In the genomic region with DNA sequence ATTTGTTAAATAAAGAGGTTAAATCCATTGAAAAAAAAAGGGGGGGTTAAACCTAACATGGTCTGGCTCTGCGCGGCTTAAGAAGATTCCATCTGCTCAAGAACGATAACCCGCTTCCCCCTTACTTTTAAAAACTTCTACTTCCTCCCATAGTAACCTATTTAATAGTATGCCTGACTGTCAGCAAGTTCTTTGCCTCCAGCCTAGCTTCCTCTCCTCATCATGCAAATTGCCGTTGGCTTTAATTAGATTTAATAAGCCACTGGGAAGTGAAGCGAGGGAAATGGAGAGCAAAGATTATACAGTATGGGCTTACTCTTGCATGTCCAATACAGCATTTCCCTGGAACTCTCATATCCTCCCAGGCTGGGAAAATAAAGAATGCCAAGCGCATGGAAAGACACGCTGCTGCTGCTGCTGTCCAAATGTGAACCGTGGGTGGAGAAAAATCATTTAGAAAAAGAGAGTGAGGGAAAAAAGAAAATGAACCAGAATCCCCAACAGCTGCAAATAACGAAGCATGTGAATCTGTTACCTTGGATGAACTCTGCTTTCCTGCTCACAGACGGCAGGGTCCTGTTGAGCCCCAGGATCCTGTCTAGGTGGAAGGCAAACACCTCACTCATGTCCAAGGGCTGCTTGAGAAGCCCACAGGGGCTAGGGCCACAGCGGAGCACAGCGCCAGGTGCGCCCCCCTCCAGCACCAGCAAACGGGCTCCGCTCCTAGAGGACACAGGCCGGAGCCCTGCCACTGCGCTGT, we compare ENCODE assay signal across 9 cellular contexts. TPM values are rescaled to one million over a fixed set of nuclear protein-coding genes. Genes with fewer than 3 reads are reported as not detected.
DNase-seq lines count a peak whose midpoint lies in the region; ATAC-seq and TF ChIP-seq lines count a peak whose summit lies in the region.
"Had no signal": no experiment of that assay in that cellular context is flagged by ENCODE, and none has a peak within 500 bp of the region (broad histone marks: within the 10 kb centered on the region; RNA-seq: fewer than 3 reads in every experiment).

No MANE protein-coding gene starts in this region.

- BruUV-seq in PC-3 (replicated peaks; lab: Mats Ljungman, UMichigan) = no TSS peak

- no peaks in the 10 kb centered on the region for H4K20me1 ChIP-seq in PC-3 (ENCODE audit: low read length)

- no peak overlapping the region for H3K9ac ChIP-seq in PC-3 (ENCODE audit: low read length)

- no peaks in the 10 kb centered on the region for H3K79me2 ChIP-seq in PC-3 (ENCODE audit: low read length)

- TF ChIP-seq CTCF in PC-3 (conservative IDR thresholded peaks at IDR 0.05; ENCODE audit: low read depth, low read length) (no peak), fibroblast of the aortic adventitia (IDR thresholded peaks at IDR 0.05; ENCODE audit: insufficient read depth, low read length) (no peak), retinal pigment epithelial cell (conservative IDR thresholded peaks at IDR 0.05; ENCODE audit: low read depth, low read length) (no peak)

- no peaks in the 10 kb centered on the region for H3K27me3 ChIP-seq in PC-3 (ENCODE audit: low read length)
- H3K27me3 ChIP-seq: cardiac muscle cell had no signal

- intact Hi-C loops in PC-3 (cut with micrococcal nuclease) (loop anchor here (10.0 kb wide), 1 partner anchor 955 kb away; no protein-coding TSS in a partner anchor), posterior vena cava (cut with DNase I) (loop anchor here in 1 of 2 donors (5.0 kb wide), 1 partner anchor 178 kb away; no protein-coding TSS in a partner anchor)

- DNase-seq in GM03348 (ENCODE audit: low spot score) = peak; percentile 29
- DNase-seq in PC-3 = no peak
- peak; percentile 75 for DNase-seq in fibroblast of the aortic adventitia (ENCODE audit: low read depth)
- no peak for DNase-seq in retinal pigment epithelial cell (ENCODE audit: low read depth)
- DNase-seq in posterior vena cava (ENCODE audit: low spot score) = no peak
- no peak for DNase-seq in dedifferentiated amniotic fluid mesenchymal stem cell (ENCODE audit: extremely low spot score)

- POLR2A ChIA-PET in PC-3 (lab: Charles Lee; ENCODE audit: unreplicated experiment) = no interaction called here

- H3K4me2 ChIP-seq in PC-3 (ENCODE audit: low read length) = peak overlapping the region; percentile 87

- H3K4me3 ChIP-seq in PC-3 (ENCODE audit: low read length) = peak overlapping the region; percentile 66
- peak overlapping the region; percentile 73 for H3K4me3 ChIP-seq in fibroblast of the aortic adventitia (ENCODE audit: low read depth, low read length)
- H3K4me3 ChIP-seq in retinal pigment epithelial cell (ENCODE audit: low read length) = peak overlapping the region; percentile 30
- H3K4me3 ChIP-seq: cardiac muscle cell had no signal

- peak; percentile 62 for ATAC-seq in PC-3
- no peak for ATAC-seq in HG02588 (IDR thresholded peaks at IDR 0.05; ENCODE audit: unreplicated experiment)
- no peak for ATAC-seq in GM18861 (IDR thresholded peaks at IDR 0.05; ENCODE audit: unreplicated experiment)

- H2AFZ ChIP-seq in PC-3 (ENCODE audit: low read length) = peak overlapping the region; percentile 90

- no peaks in the 10 kb centered on the region for H3F3A ChIP-seq in PC-3 (ENCODE audit: low read length, unreplicated experiment)

- H3K9me3 ChIP-seq in PC-3 (ENCODE audit: low read length) = no peaks in the 10 kb centered on the region

- CTCF ChIA-PET in PC-3 (lab: Charles Lee) = interaction anchor here (1.8 kb wide), 1 partner anchor 75 kb away, joined by 6 read pairs; no protein-coding TSS in a partner anchor

- no peaks in the 10 kb centered on the region for H3K36me3 ChIP-seq in PC-3 (ENCODE audit: low read depth, low read length)
- H3K36me3 ChIP-seq: cardiac muscle cell had no signal

- H3K27ac ChIP-seq in PC-3 (ENCODE audit: low read length) = no peak overlapping the region
- H3K27ac ChIP-seq: cardiac muscle cell had no signal

- peaks cover 15% of the 10 kb centered on the region; the same call in 1 of the 2 replicates for H3K4me1 ChIP-seq in PC-3 (ENCODE audit: insufficient read depth, low read length)

- no peaks in the 10 kb centered on the region for H3K9me2 ChIP-seq in PC-3 (replicated peaks; ENCODE audit: low read length)

RNA-seq across cellular contexts. Expression of gene GASK1B, which starts 2.7 kb away (rescaled TPM):
- total RNA-seq in PC-3 (2014; rRNA removed) = 0.46 and 0.51 TPM in 2 replicates
- 22.3 and 37.6 TPM in 2 replicates for total RNA-seq in fibroblast of the aortic adventitia (ENCODE audit: low replicate concordance)
- 10 to 100 TPM; 51.6 to 82.2 TPM for total RNA-seq in posterior vena cava

RNA-seq across cellular contexts. Expression of gene TMEM144, which starts 40.2 kb away (rescaled TPM):
- total RNA-seq in PC-3 (2014; rRNA removed) (5.4 and 5.9 TPM in 2 replicates), fibroblast of the aortic adventitia (ENCODE audit: low replicate concordance) (5.6 and 8.3 TPM in 2 replicates), posterior vena cava (1 to 10 TPM; 5.1 to 8.0 TPM)

Comparison
In these comparisons a context has a peak if more than half of its experiments do, and no peak if none do; other contexts are left out.
1. DNase-seq: peak in GM03348 (single experiment) and fibroblast of the aortic adventitia (single experiment); none in PC-3 (single experiment), retinal pigment epithelial cell (single experiment), posterior vena cava (single experiment) and dedifferentiated amniotic fluid mesenchymal stem cell (single experiment).
2. RNA of gene GASK1B, which starts 2.7 kb away (total RNA-seq): 51.6 to 82.2 TPM in posterior vena cava and 22.3 to 37.6 TPM in fibroblast of the aortic adventitia; 0.46 to 0.51 TPM in PC-3; every median in the first group is over 10 times any median in the second.
3. Peak in every context shown above with its lines, with median percentiles within 50 percentile points of each other: H3K4me3 ChIP-seq.